ENCODE assay signal across 19 cellular contexts in the genomic region with DNA sequence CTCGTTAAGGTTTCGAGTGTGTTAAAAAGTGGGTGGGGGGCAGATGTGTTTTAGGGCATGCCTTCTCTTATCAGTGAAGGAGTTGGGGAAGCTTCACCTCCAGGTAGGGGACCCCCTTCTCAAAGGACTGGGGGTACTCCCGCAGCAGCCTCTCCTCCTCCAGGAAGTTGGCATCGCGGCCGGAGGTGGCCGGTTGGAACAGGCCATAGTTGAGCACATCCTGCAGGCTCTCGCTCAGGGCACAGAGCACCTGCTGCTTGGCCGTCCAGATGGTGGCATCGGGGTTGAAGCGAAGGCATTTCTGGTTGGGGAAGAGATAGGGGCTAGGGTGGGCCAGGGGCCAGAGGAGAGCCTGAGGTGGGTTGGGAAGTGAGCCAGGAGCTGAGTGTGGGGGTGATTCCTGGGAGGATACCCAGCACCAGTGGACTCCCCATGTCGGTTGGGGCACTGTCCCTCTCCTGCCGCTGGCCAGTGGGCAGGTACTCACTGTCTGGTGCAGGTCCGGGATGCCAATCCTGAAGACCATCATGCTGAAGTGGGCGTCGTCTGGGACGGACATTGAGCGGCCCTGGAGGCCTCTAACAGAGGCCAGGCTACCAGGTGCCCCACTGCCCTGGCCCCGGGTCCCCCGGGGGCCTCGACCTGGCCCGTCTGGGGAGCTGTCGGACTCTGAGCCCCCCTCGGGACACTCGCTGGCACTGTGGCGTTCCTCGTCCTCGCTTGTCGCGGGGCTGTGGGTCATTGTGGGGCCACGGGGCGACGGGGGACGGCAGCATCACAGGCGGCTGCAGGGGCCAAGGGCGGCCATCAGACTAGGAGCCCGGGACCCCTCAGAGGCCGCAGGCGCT. TPM values are rescaled to one million over a fixed set of nuclear protein-coding genes. Genes with fewer than 3 reads are reported as not detected.
DNase-seq lines count a peak whose midpoint lies in the region; ATAC-seq, FAIRE-seq and TF ChIP-seq lines count a peak whose summit lies in the region.
"Had no signal": no experiment of that assay in that cellular context is flagged by ENCODE, and none has a peak within 500 bp of the region (broad histone marks: within the 10 kb centered on the region; RNA-seq: fewer than 3 reads in every experiment).

No MANE protein-coding gene starts in this region.

- 85% methylated on average over 27 of the region's 39 CpGs; no CpG with 5 or more reads in 1 of the 2 experiments for WGBS in H1 (ENCODE audit: extremely low coverage in 1 of 2, insufficient coverage in 1 of 2, insufficient read length in 1 of 2, insufficient replicate concordance in 2 of 2, low coverage in 1 of 2, low lambda C conversion rate in 2 of 2, missing lambda C conversion rate in 1 of 2), 2 experiments
- 87 to 89% methylated on average over 21 to 36 of the region's 39 CpGs for WGBS in testis, 2 donors

- H3K4me3 Mint-ChIP-seq in nephron progenitor cell (peak overlapping the region; percentile 44), type B pancreatic cell (peak overlapping the region; percentile 47)
- H3K4me3 Mint-ChIP-seq in activated CD8-positive, alpha-beta T cell treated with anti-CD3 and anti-CD28 coated beads, Interleukin-2, amount 10 ng/mL, durations not matched to agents 7 days and 5 days, result no peak overlapping the region

- CTCF ChIA-PET in H1 (lab: Charles Lee; ENCODE audit: partially characterized antibody), result interaction anchor here (0.8 to 2.1 kb wide), 9 partner anchors 9 to 167 kb away, joined by 3 to 7 read pairs (median 3); no protein-coding TSS in a partner anchor
- CTCF ChIA-PET in activated CD8-positive, alpha-beta T cell treated with anti-CD3 and anti-CD28 coated beads, Interleukin-2, amount 10 ng/mL, durations not matched to agents 7 days and 5 days (lab: Charles Lee), result interaction anchor here (0.6 to 0.8 kb wide), 2 partner anchors 9 to 11 kb away, joined by 3 read pairs; no protein-coding TSS in a partner anchor

- no peak for ATAC-seq in activated CD8-positive, alpha-beta T cell treated with anti-CD3 and anti-CD28 coated beads, Interleukin-2, amount 10 ng/mL, durations not matched to agents 7 days and 5 days
- ATAC-seq: GM12878 had no signal

- no peaks in the 10 kb centered on the region for H3K9me3 Mint-ChIP-seq in nephron progenitor cell
- no peaks in the 10 kb centered on the region for H3K9me3 Mint-ChIP-seq in type B pancreatic cell
- no peaks in the 10 kb centered on the region for H3K9me3 Mint-ChIP-seq in activated CD8-positive, alpha-beta T cell treated with anti-CD3 and anti-CD28 coated beads, Interleukin-2, amount 10 ng/mL, durations not matched to agents 7 days and 5 days (ENCODE audit: insufficient read depth)
- H3K9me3 Mint-ChIP-seq: H9 had no signal

- DNase-seq in H1 (ENCODE audit: low read depth in 1 of 2, low spot score in 2 of 2), result no peak
- DNase-seq in nephron progenitor cell, result no peak
- DNase-seq in type B pancreatic cell (ENCODE audit: extremely low spot score, unreplicated experiment), result no peak
- no peak for DNase-seq in activated CD8-positive, alpha-beta T cell treated with anti-CD3 and anti-CD28 coated beads, Interleukin-2, amount 10 ng/mL, durations not matched to agents 7 days and 5 days
- no peak for DNase-seq in testis
- DNase-seq in NCI-H2171 treated with DMSO at 0.1 percent for 48 hours (lab: John Stamatoyannopoulos, UW), result no peak
- DNase-seq: BE2C, Calu3, DMS 273 treated with DMSO at 0.1 percent for 48 hours, DMS79, GM23248, H9, IMR-90 had no signal

- H3K27ac Mint-ChIP-seq in nephron progenitor cell (no peak overlapping the region), type B pancreatic cell (no peak overlapping the region)
- no peak overlapping the region for H3K27ac Mint-ChIP-seq in activated CD8-positive, alpha-beta T cell treated with anti-CD3 and anti-CD28 coated beads, Interleukin-2, amount 10 ng/mL, durations not matched to agents 7 days and 5 days
- H3K27ac Mint-ChIP-seq: H9 had no signal

- no peaks in the 10 kb centered on the region for H3K9me3 ChIP-seq in BLaER1 treated with 17β-estradiol and CSF1 and Interleukin-3, amounts not matched to agents 10 nM and 100 nM (replicated peaks in 1 of 11)
- H3K9me3 ChIP-seq in H1 (ENCODE audit: insufficient read depth in 2 of 2, low read depth in 1 of 2, low read length in 1 of 2) (no peaks in the 10 kb centered on the region), testis (no peaks in the 10 kb centered on the region)
- H3K9me3 ChIP-seq: BE2C had no signal

- H3K27me3 Mint-ChIP-seq in nephron progenitor cell (ENCODE audit: low read depth, poor library complexity) (peaks cover 14% of the 10 kb centered on the region), type B pancreatic cell (peaks cover 59% of the 10 kb centered on the region)
- peaks cover 45% of the 10 kb centered on the region for H3K27me3 Mint-ChIP-seq in activated CD8-positive, alpha-beta T cell treated with anti-CD3 and anti-CD28 coated beads, Interleukin-2, amount 10 ng/mL, durations not matched to agents 7 days and 5 days (ENCODE audit: low read depth)

- peaks cover 0 to 57% (median 43%) of the 10 kb centered on the region in 11 experiments; a peak in 15 of 22 replicates for H3K36me3 ChIP-seq in BLaER1 treated with 17β-estradiol and CSF1 and Interleukin-3, amounts not matched to agents 10 nM and 100 nM
- H3K36me3 ChIP-seq in H1 (ENCODE audit: control insufficient read depth in 2 of 4, insufficient read depth in 4 of 4, low read length in 3 of 4) (no peaks in the 10 kb centered on the region; a peak in 2 of 8 replicates), testis (ENCODE audit: low read depth, missing control alignments) (no peaks in the 10 kb centered on the region)
- H3K36me3 ChIP-seq: BE2C had no signal

- H3K27ac ChIP-seq in BLaER1 treated with 17β-estradiol and CSF1 and Interleukin-3, amounts not matched to agents 10 nM and 100 nM, result peak overlapping the region in 1 of 11 experiments; percentile 62; a peak in 1 of 22 replicates
- no peak overlapping the region for H3K27ac ChIP-seq in H1 (ENCODE audit: low read depth, low read length)
- H3K27ac ChIP-seq in testis, result no peak overlapping the region
- H3K27ac ChIP-seq: GM23248 had no signal

- H2BK20ac ChIP-seq in H1 (ENCODE audit: low read length), result no peak overlapping the region

- TF ChIP-seq CTCF in H1 (IDR thresholded peaks at IDR 0.05; ENCODE audit: control extremely low read depth in 1 of 3, insufficient read depth in 1 of 3, low read depth in 1 of 3, low read length in 3 of 3) (no peak), nephron progenitor cell (IDR thresholded peaks at IDR 0.05) (no peak), type B pancreatic cell (conservative IDR thresholded peaks at IDR 0.05) (no peak), testis (IDR thresholded peaks at IDR 0.05) (no peak)

- no peak for TF ChIP-seq EP300 in H1 (IDR thresholded peaks at IDR 0.05; ENCODE audit: borderline replicate concordance in 1 of 2, low read depth in 2 of 2, low read length in 2 of 2)

- H3K23me2 ChIP-seq in H1 (ENCODE audit: low read depth, low read length), result peaks cover 3% of the 10 kb centered on the region; the same call in 1 of the 2 replicates

- H3K27me3 ChIP-seq in BLaER1 treated with 17β-estradiol and CSF1 and Interleukin-3, amounts not matched to agents 10 nM and 100 nM, result no peaks in the 10 kb centered on the region; a peak in 1 of 22 replicates
- H3K27me3 ChIP-seq in H1 (replicated peaks in 1 of 4; ENCODE audit: control insufficient read depth in 3 of 4, extremely low read depth in 1 of 4, insufficient read depth in 3 of 4, low read length in 3 of 4) (peaks cover 0 to 17% (median 10%) of the 10 kb centered on the region in 4 experiments; a peak in 4 of 7 replicates), testis (no peaks in the 10 kb centered on the region)

- H2AFZ ChIP-seq in H1 (ENCODE audit: low read length), result no peak overlapping the region
- H2AFZ ChIP-seq: GM23248 had no signal

- H4K8ac ChIP-seq in H1 (ENCODE audit: extremely low read depth, insufficient read depth, low read length), result no peak overlapping the region

- no peak for TF ChIP-seq RAD21 in H1 (IDR thresholded peaks at IDR 0.05 in 1 of 2, conservative IDR thresholded peaks at IDR 0.05 in 1 of 2; ENCODE audit: low read depth in 2 of 2, low read length in 2 of 2)

- H3K36me3 Mint-ChIP-seq in nephron progenitor cell (ENCODE audit: low read depth) (peaks cover 37% of the 10 kb centered on the region), type B pancreatic cell (no peaks in the 10 kb centered on the region)
- H3K36me3 Mint-ChIP-seq in activated CD8-positive, alpha-beta T cell treated with anti-CD3 and anti-CD28 coated beads, Interleukin-2, amount 10 ng/mL, durations not matched to agents 7 days and 5 days (ENCODE audit: low read depth), result no peaks in the 10 kb centered on the region

- no peak overlapping the region for H2BK5ac ChIP-seq in H1 (ENCODE audit: low read depth, low read length)

- intact Hi-C loops in testis (cut with DNase I; ENCODE audit: low total_unique reads), result no loop called here

- H3K4ac ChIP-seq in H1 (replicated peaks; ENCODE audit: insufficient read length, low read depth, low read length), result no peak overlapping the region

- H3K79me1 ChIP-seq in H1 (ENCODE audit: low read depth, low read length), result no peaks in the 10 kb centered on the region

- peaks cover 45 to 84% (median 81%) of the 10 kb centered on the region in 10 experiments for H3K4me1 ChIP-seq in BLaER1 treated with 17β-estradiol and CSF1 and Interleukin-3, amounts not matched to agents 10 nM and 100 nM
- H3K4me1 ChIP-seq in H1 (replicated peaks in 1 of 4; ENCODE audit: control insufficient read depth in 3 of 4, insufficient read depth in 4 of 4, low read length in 3 of 4) (peaks cover 5 to 21% (median 10%) of the 10 kb centered on the region in 4 experiments), testis (peaks cover 11% of the 10 kb centered on the region)
- H3K4me1 ChIP-seq: BE2C had no signal

- H3K4me1 Mint-ChIP-seq in nephron progenitor cell (peaks cover 25% of the 10 kb centered on the region), type B pancreatic cell (ENCODE audit: unreplicated experiment) (peaks cover 14% of the 10 kb centered on the region)
- peaks cover 23% of the 10 kb centered on the region for H3K4me1 Mint-ChIP-seq in activated CD8-positive, alpha-beta T cell treated with anti-CD3 and anti-CD28 coated beads, Interleukin-2, amount 10 ng/mL, durations not matched to agents 7 days and 5 days (ENCODE audit: low read depth)

- no peak overlapping the region for H2BK120ac ChIP-seq in H1 (replicated peaks; ENCODE audit: low read depth, low read length)

- H2BK12ac ChIP-seq in H1 (ENCODE audit: low read depth, low read length), result 0 out of 2 replicates have a peak overlapping the region, but pooled peaks have one; percentile 75

- H3K23ac ChIP-seq in H1 (ENCODE audit: insufficient read length), result no peak overlapping the region

- H3K4me3 ChIP-seq in BLaER1 treated with 17β-estradiol and CSF1 and Interleukin-3, amounts not matched to agents 10 nM and 100 nM, result peak overlapping the region in 3 of 10 experiments; percentile 67 to 76 (median 69); a peak in 5 of 20 replicates
- H3K4me3 ChIP-seq in H1 (ENCODE audit: extremely low read depth in 1 of 4, insufficient read depth in 2 of 4, low read depth in 3 of 4, low read length in 4 of 4) (no peak overlapping the region), testis (no peak overlapping the region)
- H3K4me3 ChIP-seq: GM12878, GM23248 had no signal

- no peaks in the 10 kb centered on the region for H3K79me2 ChIP-seq in H1 (ENCODE audit: control insufficient read depth in 1 of 2, insufficient read depth in 2 of 2, low read length in 2 of 2)

- H3K4me2 ChIP-seq in BLaER1 treated with 17β-estradiol and CSF1 and Interleukin-3, amounts not matched to agents 10 nM and 100 nM, result peak overlapping the region; percentile 75 to 95 (median 91); a peak in 19 of 22 replicates
- no peak overlapping the region for H3K4me2 ChIP-seq in H1 (ENCODE audit: insufficient read depth in 1 of 2, low read depth in 2 of 2, low read length in 2 of 2)

- no peak overlapping the region for H3K56ac ChIP-seq in H1 (replicated peaks; ENCODE audit: insufficient read length, low read depth, low read length)

- no peak overlapping the region for H3K18ac ChIP-seq in H1 (ENCODE audit: extremely low read depth, low read length)

- POLR2A ChIA-PET in H1 (lab: Charles Lee; ENCODE audit: partially characterized antibody), result interaction anchor here (0.9 to 1.7 kb wide), 6 partner anchors 11 to 86 kb away, joined by 3 to 4 read pairs (median 4); a partner anchor contains a TSS
- POLR2A ChIA-PET in activated CD8-positive, alpha-beta T cell treated with anti-CD3 and anti-CD28 coated beads, Interleukin-2, amount 10 ng/mL, durations not matched to agents 7 days and 5 days (lab: Charles Lee), result no interaction called here

- TF ChIP-seq POLR2A in H1 (IDR thresholded peaks at IDR 0.05; ENCODE audit: control extremely low read depth in 1 of 2, low read depth in 2 of 2, low read length in 2 of 2), result no peak
- no peak for TF ChIP-seq POLR2A in testis (IDR thresholded peaks at IDR 0.05)

- no peak for FAIRE-seq in H1 (lab: Jason Lieb, UNC)
- FAIRE-seq: A204.1, GM12878, GM18507 had no signal

- no peak overlapping the region for H2AK5ac ChIP-seq in H1 (ENCODE audit: low read depth, low read length)

- peak overlapping the region in 4 of 11 experiments; percentile 80 to 83 (median 82); a peak in 4 of 22 replicates for H3K9ac ChIP-seq in BLaER1 treated with 17β-estradiol and CSF1 and Interleukin-3, amounts not matched to agents 10 nM and 100 nM
- H3K9ac ChIP-seq in H1 (replicated peaks in 1 of 4; ENCODE audit: extremely low read depth in 1 of 4, low read depth in 3 of 4, low read length in 3 of 4), result no peak overlapping the region
- H3K9ac ChIP-seq: GM23248 had no signal

- H3K14ac ChIP-seq in H1 (ENCODE audit: insufficient read length), result no peak overlapping the region

- no peak overlapping the region for H4K5ac ChIP-seq in H1 (ENCODE audit: insufficient read length, low read depth, low read length)

- H2BK15ac ChIP-seq in H1 (ENCODE audit: low read length), result no peak overlapping the region

- no peak overlapping the region for H4K91ac ChIP-seq in H1 (replicated peaks; ENCODE audit: insufficient read length, low read length)

- H4K20me1 ChIP-seq in BLaER1 treated with 17β-estradiol and CSF1 and Interleukin-3, amounts not matched to agents 10 nM and 100 nM, result peaks cover 0 to 83% (median 37%) of the 10 kb centered on the region in 11 experiments; a peak in 17 of 22 replicates
- H4K20me1 ChIP-seq in H1 (replicated peaks in 1 of 2; ENCODE audit: control insufficient read depth in 1 of 2, insufficient read depth in 2 of 2, low read length in 2 of 2), result peaks cover 3 to 4% of the 10 kb centered on the region in 2 experiments

RNA-seq across cellular contexts. Expression of a gene that starts 3.2 kb away (rescaled TPM):
- total RNA-seq in H1 (2021; fragmentation: NEBNext Ultra II Directional; extraction: Animal tissue kit (Norgen Biotek cat#: 25700)), result 3.7 and 3.9 TPM in 2 replicates
- polyA plus RNA-seq in H1 (2011; rRNA removed) (1.1 and 1.2 TPM in 2 replicates), testis (ENCODE audit: insufficient read depth, low read depth, low replicate concordance) (4.1 TPM)
- polyA plus RNA-seq in H1 (2011; cell fraction: cytosol; rRNA removed), result 0.88 TPM
- 7.0 TPM for polyA plus RNA-seq in H1 (2011; cell fraction: nucleus; rRNA removed)
- 2.6 to 5.1 TPM (median 3.8 TPM) in 4 replicates for polyA plus RNA-seq in H1 (2012, experiment 1 of 2)
- polyA plus RNA-seq in H1 (2012, experiment 2 of 2), result 1.4 TPM
- polyA plus RNA-seq in H1 (2013, experiment 1 of 2), result 1.8 TPM
- polyA plus RNA-seq in H1 (2013, experiment 2 of 2), result 1.1 TPM
- polyA minus RNA-seq in H1 (2011; rRNA and poly(A)+ RNA removed), result 0.54 and 0.98 TPM in 2 replicates
- polyA minus RNA-seq in H1 (2011; cell fraction: cytosol; rRNA and poly(A)+ RNA removed), result 3.0 TPM
- polyA minus RNA-seq in H1 (2011; cell fraction: nucleus; rRNA and poly(A)+ RNA removed), result 6.6 TPM
- total RNA-seq in type B pancreatic cell (ENCODE audit: low replicate concordance) (0.38 and 7.8 TPM in 2 replicates), testis (1 to 10 TPM; 4.5 to 5.4 TPM)
- not detected for total RNA-seq in activated CD8-positive, alpha-beta T cell treated with anti-CD3 and anti-CD28 coated beads, Interleukin-2, amount 10 ng/mL, durations not matched to agents 7 days and 5 days
- total RNA-seq: Calu3, GM12878 had no signal
- polyA plus RNA-seq: GM12878 had no signal

RNA-seq across cellular contexts. Expression of a gene that starts 6.8 kb away (rescaled TPM):
- total RNA-seq in H1 (2021; fragmentation: NEBNext Ultra II Directional; extraction: Animal tissue kit (Norgen Biotek cat#: 25700)), result 4.3 and 5.2 TPM in 2 replicates
- polyA plus RNA-seq in H1 (2011; rRNA removed) (17.4 and 22.5 TPM in 2 replicates), testis (ENCODE audit: insufficient read depth, low read depth, low replicate concordance) (16.9 TPM)
- 10.3 TPM for polyA plus RNA-seq in H1 (2011; cell fraction: cytosol; rRNA removed)
- 10.3 TPM for polyA plus RNA-seq in H1 (2011; cell fraction: nucleus; rRNA removed)
- polyA plus RNA-seq in H1 (2012, experiment 1 of 2), result 2.7 to 6.2 TPM (median 5.4 TPM) in 4 replicates
- polyA plus RNA-seq in H1 (2012, experiment 2 of 2), result 3.1 TPM
- polyA plus RNA-seq in H1 (2013, experiment 1 of 2), result 7.1 TPM
- polyA plus RNA-seq in H1 (2013, experiment 2 of 2), result 6.2 TPM
- polyA minus RNA-seq in H1 (2011; rRNA and poly(A)+ RNA removed), result 0.16 TPM in 1 of 2 replicates, not detected in the other
- polyA minus RNA-seq in H1 (2011; cell fraction: cytosol; rRNA and poly(A)+ RNA removed), result 1.8 TPM
- 6.7 TPM for polyA minus RNA-seq in H1 (2011; cell fraction: nucleus; rRNA and poly(A)+ RNA removed)
- total RNA-seq in type B pancreatic cell (ENCODE audit: low replicate concordance) (4.2 and 5.9 TPM in 2 replicates), testis (10 to 100 TPM; 14.3 to 20.6 TPM)
- 1 to 10 TPM; 1.4 to 2.3 TPM for total RNA-seq in activated CD8-positive, alpha-beta T cell treated with anti-CD3 and anti-CD28 coated beads, Interleukin-2, amount 10 ng/mL, durations not matched to agents 7 days and 5 days
- total RNA-seq: GM12878 had no signal
- polyA plus RNA-seq: GM12878 had no signal

RNA-seq across cellular contexts. Expression of a gene that starts 53.9 kb away (rescaled TPM):
- not detected in 2 replicates for total RNA-seq in H1 (2021; fragmentation: NEBNext Ultra II Directional; extraction: Animal tissue kit (Norgen Biotek cat#: 25700))
- polyA plus RNA-seq in H1 (2011; rRNA removed), result not detected in 2 replicates
- not detected for polyA plus RNA-seq in H1 (2011; cell fraction: cytosol; rRNA removed)
- not detected for polyA plus RNA-seq in H1 (2011; cell fraction: nucleus; rRNA removed)
- polyA plus RNA-seq in H1 (2012, experiment 1 of 2), result not detected in 4 replicates
- not detected for polyA plus RNA-seq in H1 (2012, experiment 2 of 2)
- polyA plus RNA-seq in H1 (2013, experiment 1 of 2), result not detected
- polyA plus RNA-seq in H1 (2013, experiment 2 of 2), result not detected
- not detected in 2 replicates for polyA minus RNA-seq in H1 (2011; rRNA and poly(A)+ RNA removed)
- polyA minus RNA-seq in H1 (2011; cell fraction: cytosol; rRNA and poly(A)+ RNA removed), result not detected
- not detected for polyA minus RNA-seq in H1 (2011; cell fraction: nucleus; rRNA and poly(A)+ RNA removed)
- total RNA-seq in type B pancreatic cell (ENCODE audit: low replicate concordance), result not detected in 2 replicates
- not detected for total RNA-seq in activated CD8-positive, alpha-beta T cell treated with anti-CD3 and anti-CD28 coated beads, Interleukin-2, amount 10 ng/mL, durations not matched to agents 7 days and 5 days
- not detected for total RNA-seq in testis
- not detected for polyA plus RNA-seq in testis (ENCODE audit: insufficient read depth, low read depth, low replicate concordance)
- total RNA-seq: Calu3, G401, GM12878, GM23248, H9, IMR-90 had no signal
- polyA plus RNA-seq: AG04450, GM12878, GM23248, IMR-90 had no signal

Comparison
In these comparisons a context has a peak if more than half of its experiments do, and no peak if none do; other contexts are left out.
1. H3K4me2 ChIP-seq: peak in BLaER1 treated with 17β-estradiol and CSF1 and Interleukin-3, amounts not matched to agents 10 nM and 100 nM (11 of 11); none in H1 (0 of 2).